Comparison of ENCODE assay signal across 1 cellular context in genomic region chrX:153157450-153157849, GRCh38.
TF ChIP-seq lines count a peak whose summit lies in the region.

No MANE protein-coding gene starts in this region.

TF ChIP-seq in H1, 55 proteins besides CTCF, POLR2A, EP300 and RAD21 (continued from another document):
- no peak for TF ChIP-seq CBX8 (IDR thresholded peaks at IDR 0.05; ENCODE audit: borderline replicate concordance, low read depth, low read length)
- TF ChIP-seq TCF12 (IDR thresholded peaks at IDR 0.05; ENCODE audit: low read depth, low read length) = no peak
- no peak for TF ChIP-seq HDAC6 (IDR thresholded peaks at IDR 0.05; ENCODE audit: low read depth, low read length)
- no peak for TF ChIP-seq CEBPB (IDR thresholded peaks at IDR 0.05; ENCODE audit: low read depth, low read length)
- TF ChIP-seq SUZ12 (IDR thresholded peaks at IDR 0.05; ENCODE audit: low read length) = no peak
- TF ChIP-seq YY1 (IDR thresholded peaks at IDR 0.05; ENCODE audit: low read depth, low read length) = no peak
- no peak for TF ChIP-seq RBBP5 (IDR thresholded peaks at IDR 0.05; ENCODE audit: borderline replicate concordance, low read depth, low read length)
- no peak for TF ChIP-seq KDM1A (IDR thresholded peaks at IDR 0.05; ENCODE audit: borderline replicate concordance, low read length)
- TF ChIP-seq TEAD4 (IDR thresholded peaks at IDR 0.05; ENCODE audit: low read depth, low read length) = no peak
- TF ChIP-seq KDM4A (IDR thresholded peaks at IDR 0.05; ENCODE audit: low read depth, low read length, severe bottlenecking) = no peak
- no peak for TF ChIP-seq ATF3 (IDR thresholded peaks at IDR 0.05; ENCODE audit: insufficient read depth, low read depth, low read length)
- no peak for TF ChIP-seq POLR2AphosphoS5 (IDR thresholded peaks at IDR 0.05; ENCODE audit: low read depth, low read length)
- no peak for TF ChIP-seq CHD1 (IDR thresholded peaks at IDR 0.05; ENCODE audit: low read depth, low read length)
- no peak for TF ChIP-seq CHD7 (IDR thresholded peaks at IDR 0.05; ENCODE audit: insufficient replicate concordance, low read length)
- no peak for TF ChIP-seq EGR1 (IDR thresholded peaks at IDR 0.05; ENCODE audit: borderline replicate concordance, low read depth, low read length)
